ENCODE assay signal across 1 cellular context in genomic region chr22:19705181-19705934, GRCh38.
TF ChIP-seq lines count a peak whose summit lies in the region.

No MANE protein-coding gene starts in this region.

TF ChIP-seq in WTC11, 78 proteins besides CTCF, POLR2A, EP300 and RAD21 (continued from another document):
- no peak for TF ChIP-seq ATF6 (CRISPR knock-in tag; IDR thresholded peaks at IDR 0.05)
